10 cellular contexts compared by ENCODE assay signal in the genomic region with DNA sequence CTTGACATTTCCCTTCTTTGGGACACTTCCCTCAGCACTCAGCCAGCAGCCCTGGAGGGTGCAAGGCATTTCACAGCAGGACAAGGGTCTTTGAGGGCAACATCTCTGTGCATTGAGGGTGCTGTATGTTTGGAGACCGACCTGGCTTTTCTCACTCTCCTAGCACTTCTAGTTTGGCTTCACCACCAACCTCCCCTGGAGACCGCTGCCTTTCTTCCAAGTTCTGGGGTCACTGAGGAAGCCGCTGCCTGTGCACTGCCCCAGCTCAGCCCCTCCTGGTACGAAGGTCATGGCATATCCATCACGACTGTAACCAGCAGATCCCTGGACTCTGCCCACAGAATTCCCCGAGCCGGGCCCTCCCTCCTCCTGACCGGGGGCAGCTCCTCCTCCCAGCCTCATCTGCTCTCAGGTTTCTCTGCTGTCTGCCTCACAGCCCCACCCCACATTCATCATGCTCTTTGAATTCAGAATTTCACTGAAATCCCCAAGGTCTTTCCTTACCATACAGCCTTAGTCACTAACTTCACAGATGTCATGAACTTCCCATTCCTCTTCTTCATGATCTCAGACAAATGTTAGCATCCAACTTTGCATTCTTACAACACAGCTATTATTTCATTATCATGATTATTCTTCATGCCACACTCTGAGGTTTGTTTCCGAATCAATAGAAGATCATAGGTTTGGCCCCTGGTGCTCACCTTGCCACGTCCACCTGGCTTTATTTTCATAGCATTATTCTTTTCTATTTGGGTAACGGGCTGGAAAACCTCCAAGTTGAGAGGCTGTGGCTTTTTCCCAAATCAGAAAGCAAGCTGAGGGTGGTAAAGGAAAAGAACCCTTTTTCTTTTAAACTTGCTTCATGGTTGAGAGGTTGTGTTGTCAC.
DNase-seq lines count a peak whose midpoint lies in the region; ATAC-seq, FAIRE-seq and TF ChIP-seq lines count a peak whose summit lies in the region.
"Had no signal": no experiment of that assay in that cellular context is flagged by ENCODE, and none has a peak within 500 bp of the region (broad histone marks: within the 10 kb centered on the region; RNA-seq: fewer than 3 reads in every experiment).

No MANE protein-coding gene starts in this region.

- H4K20me1 ChIP-seq in MM.1S (ENCODE audit: insufficient read depth, low read length), result no peaks in the 10 kb centered on the region

- peak; percentile 57 for DNase-seq in CD14-positive monocyte (ENCODE audit: low spot score)
- DNase-seq in NCI-H1105 (lab: John Stamatoyannopoulos, UW), result peak; percentile 22
- DNase-seq in dedifferentiated amniotic fluid mesenchymal stem cell (ENCODE audit: extremely low spot score), result peak; percentile 86
- no peak for DNase-seq in frontal cortex (ENCODE audit: low spot score in 2 of 2)
- DNase-seq in D341Med (ENCODE audit: low spot score), result no peak
- DNase-seq in MM.1S, result no peak
- DNase-seq: activated T-cell treated with anti-CD3 and anti-CD28 coated beads, Interleukin-2, amount 50 U/mL, for 24 hours; KBM-7 had no signal

- H3K9me3 ChIP-seq in mesodermal cell (ENCODE audit: control insufficient read depth, low read length), result no peaks in the 10 kb centered on the region
- no peaks in the 10 kb centered on the region for H3K9me3 ChIP-seq in MM.1S (replicated peaks; ENCODE audit: insufficient read depth, low read length)

- no peak overlapping the region for H3K9ac ChIP-seq in MM.1S (ENCODE audit: low read length)

- H2AFZ ChIP-seq in MM.1S (ENCODE audit: low read length), result no peak overlapping the region

- WGBS in mesodermal cell (ENCODE audit: insufficient coverage in 2 of 2), 2 experiments, result 56 to 62% methylated on average over 8 to 9 of the region's 11 CpGs

- H3K4me2 ChIP-seq in MM.1S (ENCODE audit: low read depth, low read length), result no peak overlapping the region

- H3K27me3 ChIP-seq in MM.1S (replicated peaks; ENCODE audit: insufficient read depth, low read length), result no peaks in the 10 kb centered on the region

- H3K9me2 ChIP-seq in MM.1S (replicated peaks; ENCODE audit: insufficient read depth, low read length), result no peaks in the 10 kb centered on the region

- H3K9me3 Mint-ChIP-seq in CD14-positive monocyte, result peaks cover 0 to 10% (median 3%) of the 10 kb centered on the region in 7 donors
- H3K9me3 Mint-ChIP-seq: activated T-cell treated with anti-CD3 and anti-CD28 coated beads, Interleukin-2, amount 50 U/mL, for 24 hours had no signal

- FAIRE-seq in frontal cortex (lab: Jason Lieb, UNC), result no peak

- no peaks in the 10 kb centered on the region for H3K36me3 Mint-ChIP-seq in CD14-positive monocyte

- peaks cover 88% of the 10 kb centered on the region for H3K4me1 Mint-ChIP-seq in CD14-positive monocyte

- H3K27ac ChIP-seq in mesodermal cell (ENCODE audit: low read depth, low read length, severe bottlenecking), result peak overlapping the region; percentile 10
- no peak overlapping the region for H3K27ac ChIP-seq in MM.1S (ENCODE audit: low read length)

- no peaks in the 10 kb centered on the region for H3F3A ChIP-seq in MM.1S (ENCODE audit: insufficient read depth, low read length)

- no peaks in the 10 kb centered on the region for H3K79me2 ChIP-seq in MM.1S (ENCODE audit: low read length)

- no peak for ATAC-seq in GM18873 (IDR thresholded peaks at IDR 0.05; ENCODE audit: low FRiP score, unreplicated experiment)

- H3K4me3 ChIP-seq in mesodermal cell (ENCODE audit: extremely low read depth, insufficient read depth, low read length, poor library complexity, severe bottlenecking) (no peak overlapping the region), MM.1S (ENCODE audit: low read length) (no peak overlapping the region)

- H3K4me3 Mint-ChIP-seq in CD14-positive monocyte, result peak overlapping the region; percentile 20 to 23
- H3K4me3 Mint-ChIP-seq: activated T-cell treated with anti-CD3 and anti-CD28 coated beads, Interleukin-2, amount 50 U/mL, for 24 hours had no signal

- H3K36me3 ChIP-seq in mesodermal cell (ENCODE audit: control insufficient read depth, insufficient read depth, low read length) (no peaks in the 10 kb centered on the region), MM.1S (replicated peaks; ENCODE audit: insufficient read depth, low read length) (no peaks in the 10 kb centered on the region)

- TF ChIP-seq CTCF in CD14-positive monocyte (IDR thresholded peaks at IDR 0.05) (no peak), MM.1S (IDR thresholded peaks at IDR 0.05; ENCODE audit: low read length) (no peak)

- intact Hi-C loops in CD14-positive monocyte (cut with micrococcal nuclease), result loop anchor here in 1 of 2 donors (5.0 kb wide), 2 partner anchors 50 to 100 kb away; no protein-coding TSS in a partner anchor

- H3K27ac Mint-ChIP-seq in CD14-positive monocyte, result peak overlapping the region; percentile 30 to 93 (median 92)
- H3K27ac Mint-ChIP-seq: activated T-cell treated with anti-CD3 and anti-CD28 coated beads, Interleukin-2, amount 50 U/mL, for 24 hours had no signal

- H3K4me1 ChIP-seq in mesodermal cell (ENCODE audit: control insufficient read depth, insufficient read depth, low read length, poor library complexity, severe bottlenecking) (peaks cover 5% of the 10 kb centered on the region), MM.1S (ENCODE audit: low read length) (no peaks in the 10 kb centered on the region)

- H3K27me3 Mint-ChIP-seq in CD14-positive monocyte (ENCODE audit: low read depth in 3 of 3), result peaks cover 10 to 17% (median 17%) of the 10 kb centered on the region in 3 donors
- H3K27me3 Mint-ChIP-seq: activated T-cell treated with anti-CD3 and anti-CD28 coated beads, Interleukin-2, amount 50 U/mL, for 24 hours had no signal

Comparison
In these comparisons a context has a peak if more than half of its experiments do, and no peak if none do; other contexts are left out.
1. DNase-seq: peak in CD14-positive monocyte (single experiment), NCI-H1105 (single experiment) and dedifferentiated amniotic fluid mesenchymal stem cell (single experiment); none in frontal cortex (0 of 2), D341Med (single experiment) and MM.1S (single experiment).